ENCODE assay signal across 13 cellular contexts in genomic region chr2:102027703-102028059, GRCh38. TPM values are rescaled to one million over a fixed set of nuclear protein-coding genes. Genes with fewer than 3 reads are reported as not detected.
DNase-seq lines count a peak whose midpoint lies in the region; ATAC-seq and TF ChIP-seq lines count a peak whose summit lies in the region.
"Had no signal": no experiment of that assay in that cellular context is flagged by ENCODE, and none has a peak within 500 bp of the region (broad histone marks: within the 10 kb centered on the region; RNA-seq: fewer than 3 reads in every experiment).

No MANE protein-coding gene starts in this region.

- no peaks in the 10 kb centered on the region for H3K36me3 ChIP-seq in ascending aorta
- no peaks in the 10 kb centered on the region for H3K36me3 ChIP-seq in transverse colon
- H3K36me3 ChIP-seq: WERI-Rb-1 had no signal

- peak overlapping the region; percentile 0 for H3K27ac Mint-ChIP-seq in neural crest cell (ENCODE audit: unreplicated experiment)
- no peak overlapping the region for H3K27ac Mint-ChIP-seq in activated CD8-positive, alpha-beta T cell treated with anti-CD3 and anti-CD28 coated beads for 36 hours

- WGBS in transverse colon (ENCODE audit: low coverage in 1 of 2), 2 donors, result 57 to 67% methylated on average over 6 of the region's 6 CpGs

- H3K4me3 Mint-ChIP-seq in neural crest cell, result no peak overlapping the region
- H3K4me3 Mint-ChIP-seq in activated CD8-positive, alpha-beta T cell treated with anti-CD3 and anti-CD28 coated beads for 36 hours, result no peak overlapping the region

- no peak for TF ChIP-seq EP300 in transverse colon (IDR thresholded peaks at IDR 0.05; ENCODE audit: low read depth)

- H3K4me1 Mint-ChIP-seq in neural crest cell, result peaks cover 20% of the 10 kb centered on the region
- H3K4me1 Mint-ChIP-seq in activated CD8-positive, alpha-beta T cell treated with anti-CD3 and anti-CD28 coated beads for 36 hours (ENCODE audit: low read depth), result peaks cover 19% of the 10 kb centered on the region

- CTCF ChIA-PET in activated CD8-positive, alpha-beta T cell treated with anti-CD3 and anti-CD28 coated beads for 36 hours (lab: Charles Lee), result interaction anchor here (1.9 to 2.7 kb wide), 2 partner anchors 22 to 213 kb away, joined by 5 to 19 read pairs; no protein-coding TSS in a partner anchor

- DNase-seq in ascending aorta (ENCODE audit: low spot score in 2 of 2) (no peak), fibroblast of gingiva (ENCODE audit: low read depth) (peak; percentile 68), neural crest cell (ENCODE audit: low read depth, low spot score) (no peak), transverse colon (no peak), RKO (ENCODE audit: low spot score) (no peak)
- no peak for DNase-seq in activated CD8-positive, alpha-beta T cell treated with anti-CD3 and anti-CD28 coated beads for 36 hours
- DNase-seq: NCI-H1694; NCI-H82; SIG-M5; stimulated activated CD4-positive, alpha-beta T cell treated with anti-CD3 and anti-CD28 coated beads, Interleukin-4, amount 100 ng/mL, for 4 hours; WERI-Rb-1 had no signal

- in situ Hi-C loops in transverse colon (cut with MboI; ENCODE audit: low pct_ligation_motif_present in 1 of 4, low pct_unique_long_range_greater_than_20kb in 1 of 4, low sequenced_read_pairs in 3 of 4), result loop anchor here (10.0 to 25.0 kb wide), 5 partner anchors 117 to 217 kb away; partner anchors contain the start of gene IL1R1 (in 1 of the 4)

- no peak for TF ChIP-seq POLR2A in transverse colon (IDR thresholded peaks at IDR 0.05)

- peaks cover 4% of the 10 kb centered on the region for H3K9me3 Mint-ChIP-seq in neural crest cell
- H3K9me3 Mint-ChIP-seq in activated CD8-positive, alpha-beta T cell treated with anti-CD3 and anti-CD28 coated beads for 36 hours, result no peaks in the 10 kb centered on the region

- TF ChIP-seq CTCF in ascending aorta (IDR thresholded peaks at IDR 0.05) (no peak), neural crest cell (conservative IDR thresholded peaks at IDR 0.05) (no peak), transverse colon (IDR thresholded peaks at IDR 0.05) (no peak)
- no peak for TF ChIP-seq CTCF in activated CD8-positive, alpha-beta T cell treated with anti-CD3 and anti-CD28 coated beads for 36 hours (IDR thresholded peaks at IDR 0.05)

- no peaks in the 10 kb centered on the region for H3K36me3 Mint-ChIP-seq in neural crest cell (ENCODE audit: low read depth)
- H3K36me3 Mint-ChIP-seq in activated CD8-positive, alpha-beta T cell treated with anti-CD3 and anti-CD28 coated beads for 36 hours (ENCODE audit: low read depth), result no peaks in the 10 kb centered on the region

- H3K27me3 Mint-ChIP-seq in neural crest cell (ENCODE audit: low read depth), result peaks cover 2% of the 10 kb centered on the region
- no peaks in the 10 kb centered on the region for H3K27me3 Mint-ChIP-seq in activated CD8-positive, alpha-beta T cell treated with anti-CD3 and anti-CD28 coated beads for 36 hours

- H3K27me3 ChIP-seq in ascending aorta (no peaks in the 10 kb centered on the region), transverse colon (no peaks in the 10 kb centered on the region)

- H3K4me3 ChIP-seq in ascending aorta (no peak overlapping the region), transverse colon (no peak overlapping the region)

- no peak for ATAC-seq in activated CD8-positive, alpha-beta T cell treated with anti-CD3 and anti-CD28 coated beads for 36 hours
- no peak for ATAC-seq in HG03095 (IDR thresholded peaks at IDR 0.05; ENCODE audit: unreplicated experiment)

- H3K9me3 ChIP-seq in ascending aorta (no peaks in the 10 kb centered on the region), transverse colon (no peaks in the 10 kb centered on the region)

- H3K27ac ChIP-seq in ascending aorta (peak overlapping the region; percentile 39 to 56), transverse colon (peak overlapping the region; percentile 62 to 74 (median 73))
- H3K27ac ChIP-seq: WERI-Rb-1 had no signal

- H3K4me1 ChIP-seq in ascending aorta, result peaks cover 0 to 18% of the 10 kb centered on the region in 2 donors
- peaks cover 0 to 23% (median 0%) of the 10 kb centered on the region in 4 donors for H3K4me1 ChIP-seq in transverse colon

- POLR2A ChIA-PET in activated CD8-positive, alpha-beta T cell treated with anti-CD3 and anti-CD28 coated beads for 36 hours (lab: Charles Lee), result no interaction called here

- intact Hi-C loops in ascending aorta (cut with DNase I), result no loop called here
- intact Hi-C loops in transverse colon (cut with DNase I; ENCODE audit: low total_unique reads), result loop anchor here (10.0 kb wide), 1 partner anchor 327 kb away; the partner anchor contains the start of gene IL18R1
- intact Hi-C loops in activated CD8-positive, alpha-beta T cell treated with anti-CD3 and anti-CD28 coated beads for 36 hours (cut with micrococcal nuclease), result no loop called here

RNA-seq across cellular contexts. Expression of gene IL1R2, which starts 35.9 kb away (rescaled TPM):
- 25.4 TPM for total RNA-seq in ascending aorta
- not detected in 2 replicates for total RNA-seq in neural crest cell
- 10 to 100 TPM in 3 of 4 donors, 1 to 10 TPM in 1; 7.1 to 52.4 (median 29.9) TPM for total RNA-seq in transverse colon
- 1 to 10 TPM in 1 of 2 experiments, not detected in 1; 1.1 TPM for total RNA-seq in activated CD8-positive, alpha-beta T cell treated with anti-CD3 and anti-CD28 coated beads for 36 hours
- total RNA-seq: bronchial epithelial cell had no signal
